In the genomic region with DNA sequence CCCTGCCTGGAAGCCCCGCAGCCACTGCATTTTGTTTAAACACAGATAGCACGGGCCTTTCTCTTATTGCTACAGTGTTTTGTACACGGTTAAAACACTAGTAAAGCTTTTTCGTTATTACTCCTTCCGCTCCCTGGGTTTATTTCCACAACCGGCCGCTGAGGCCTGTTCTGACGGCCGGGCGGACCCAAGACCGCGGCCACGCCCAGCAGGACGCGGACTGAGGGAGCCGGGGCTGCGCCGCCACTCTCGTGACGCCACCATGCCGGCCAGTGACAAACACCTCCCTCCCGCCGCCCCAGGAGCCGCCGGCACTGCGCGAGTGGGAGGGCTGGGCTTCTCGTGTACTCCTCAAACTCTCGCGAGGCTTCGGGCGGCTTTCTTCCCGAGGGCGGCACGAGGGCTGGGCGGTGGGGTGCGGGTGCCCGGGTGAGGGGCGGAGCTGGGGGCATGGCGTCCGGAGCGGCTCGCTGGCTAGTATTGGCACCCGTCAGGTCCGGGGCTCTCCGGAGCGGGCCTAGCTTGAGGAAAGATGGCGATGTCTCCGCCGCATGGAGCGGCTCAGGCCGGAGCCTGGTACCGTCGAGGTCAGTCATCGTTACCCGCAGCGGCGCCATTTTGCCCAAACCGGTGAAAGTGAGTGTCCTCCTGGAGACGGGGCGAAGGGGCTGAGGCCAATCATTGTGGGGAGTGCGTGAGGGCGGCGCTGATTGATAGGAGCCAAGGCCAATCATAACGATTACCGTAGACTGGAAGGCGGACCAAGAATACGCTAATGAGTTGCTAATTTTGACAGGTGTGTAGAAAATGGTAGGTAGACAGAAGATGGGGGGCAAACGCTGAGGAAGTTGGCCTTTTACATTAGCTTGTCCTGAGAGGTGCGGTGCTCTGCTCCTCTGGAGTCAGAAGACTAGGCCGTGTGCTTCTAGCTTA, we compare ENCODE assay signal across 1 cellular context.
TF ChIP-seq lines count a peak whose summit lies in the region.

Gene SMDT1, plus strand, starts transcription at position 382 of the 933 bp plus-strand sequence. Its CDS starts 69 bp downstream, at position 451.

TF ChIP-seq in HEK293, 187 proteins besides CTCF, POLR2A, EP300 and RAD21 (continued from another document and continues in another):
- TF ChIP-seq ZSCAN5A (tag by site-specific recombination; IDR thresholded peaks at IDR 0.05) (peak; percentile 38; the same call in 1 of the 2 replicates), ZNF114 (tag by site-specific recombination; IDR thresholded peaks at IDR 0.05) (no peak), ZBTB26 (tag by site-specific recombination; optimal IDR thresholded peaks at IDR 0.05) (peak; percentile 94), ZNF768 (tag by site-specific recombination; IDR thresholded peaks at IDR 0.05) (no peak), ELK4 (IDR thresholded peaks at IDR 0.05; ENCODE audit: borderline replicate concordance, low read depth, low read length) (no peak), ZNF837 (tag by site-specific recombination; IDR thresholded peaks at IDR 0.05) (no peak), ZNF624 (tag by site-specific recombination; IDR thresholded peaks at IDR 0.05) (no peak), ZNF16 (tag by site-specific recombination; IDR thresholded peaks at IDR 0.05; ENCODE audit: low read depth) (no peak), ZNF366 (tag by site-specific recombination; conservative IDR thresholded peaks at IDR 0.05) (no peak), ZNF433 (tag by site-specific recombination; IDR thresholded peaks at IDR 0.05; ENCODE audit: low read depth) (no peak), ZBTB7A (tag by site-specific recombination; IDR thresholded peaks at IDR 0.05; ENCODE audit: low read depth) (peak; percentile 85), ZNF354C (tag by site-specific recombination; IDR thresholded peaks at IDR 0.05; ENCODE audit: borderline replicate concordance, low read depth) (no peak), ZNF621 (tag by site-specific recombination; IDR thresholded peaks at IDR 0.05) (no peak), INSM2 (tag by site-specific recombination; IDR thresholded peaks at IDR 0.05) (peak; percentile 64), SP3 (tag by site-specific recombination; IDR thresholded peaks at IDR 0.05) (peak; percentile 94), KLF16 (tag by site-specific recombination; IDR thresholded peaks at IDR 0.05) (peak; percentile 97), ZNF654 (tag by site-specific recombination; IDR thresholded peaks at IDR 0.05; ENCODE audit: low read depth) (no peak), ZBTB8A (tag by site-specific recombination; IDR thresholded peaks at IDR 0.05) (peak; percentile 99), ZBTB49 (tag by site-specific recombination; IDR thresholded peaks at IDR 0.05; ENCODE audit: low read depth) (no peak), YY2 (tag by site-specific recombination; IDR thresholded peaks at IDR 0.05) (peak; percentile 94), ZNF140 (tag by site-specific recombination; IDR thresholded peaks at IDR 0.05) (no peak), PRDM2 (tag by site-specific recombination; IDR thresholded peaks at IDR 0.05; ENCODE audit: borderline replicate concordance) (no peak), BCL11A (tag by site-specific recombination; IDR thresholded peaks at IDR 0.05; ENCODE audit: low read depth) (no peak), GFI1B (tag by site-specific recombination; IDR thresholded peaks at IDR 0.05) (no peak), ZNF175 (tag by site-specific recombination; IDR thresholded peaks at IDR 0.05) (no peak), HOXD13 (CRISPR knock-in tag; IDR thresholded peaks at IDR 0.05; ENCODE audit: borderline replicate concordance) (no peak), ZNF184 (tag by site-specific recombination; IDR thresholded peaks at IDR 0.05) (no peak), ZNF501 (tag by site-specific recombination; IDR thresholded peaks at IDR 0.05) (peak; percentile 82), ZNF24 (tag by site-specific recombination; IDR thresholded peaks at IDR 0.05) (peak; percentile 67; the same call in 1 of the 2 replicates), ZEB2 (tag by site-specific recombination; IDR thresholded peaks at IDR 0.05) (peak; percentile 97), HOXA7 (CRISPR knock-in tag; IDR thresholded peaks at IDR 0.05; ENCODE audit: borderline replicate concordance) (no peak)
- TF ChIP-seq, protein P1, sequence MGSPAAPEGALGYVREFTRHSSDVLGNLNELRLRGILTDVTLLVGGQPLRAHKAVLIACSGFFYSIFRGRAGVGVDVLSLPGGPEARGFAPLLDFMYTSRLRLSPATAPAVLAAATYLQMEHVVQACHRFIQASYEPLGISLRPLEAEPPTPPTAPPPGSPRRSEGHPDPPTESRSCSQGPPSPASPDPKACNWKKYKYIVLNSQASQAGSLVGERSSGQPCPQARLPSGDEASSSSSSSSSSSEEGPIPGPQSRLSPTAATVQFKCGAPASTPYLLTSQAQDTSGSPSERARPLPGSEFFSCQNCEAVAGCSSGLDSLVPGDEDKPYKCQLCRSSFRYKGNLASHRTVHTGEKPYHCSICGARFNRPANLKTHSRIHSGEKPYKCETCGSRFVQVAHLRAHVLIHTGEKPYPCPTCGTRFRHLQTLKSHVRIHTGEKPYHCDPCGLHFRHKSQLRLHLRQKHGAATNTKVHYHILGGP (tag by site-specific recombination; IDR thresholded peaks at IDR 0.05) = no peak
- TF ChIP-seq, protein P2, sequence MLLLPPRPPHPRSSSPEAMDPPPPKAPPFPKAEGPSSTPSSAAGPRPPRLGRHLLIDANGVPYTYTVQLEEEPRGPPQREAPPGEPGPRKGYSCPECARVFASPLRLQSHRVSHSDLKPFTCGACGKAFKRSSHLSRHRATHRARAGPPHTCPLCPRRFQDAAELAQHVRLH (tag by site-specific recombination; IDR thresholded peaks at IDR 0.05) = peak; percentile 78
- TF ChIP-seq, protein P3, sequence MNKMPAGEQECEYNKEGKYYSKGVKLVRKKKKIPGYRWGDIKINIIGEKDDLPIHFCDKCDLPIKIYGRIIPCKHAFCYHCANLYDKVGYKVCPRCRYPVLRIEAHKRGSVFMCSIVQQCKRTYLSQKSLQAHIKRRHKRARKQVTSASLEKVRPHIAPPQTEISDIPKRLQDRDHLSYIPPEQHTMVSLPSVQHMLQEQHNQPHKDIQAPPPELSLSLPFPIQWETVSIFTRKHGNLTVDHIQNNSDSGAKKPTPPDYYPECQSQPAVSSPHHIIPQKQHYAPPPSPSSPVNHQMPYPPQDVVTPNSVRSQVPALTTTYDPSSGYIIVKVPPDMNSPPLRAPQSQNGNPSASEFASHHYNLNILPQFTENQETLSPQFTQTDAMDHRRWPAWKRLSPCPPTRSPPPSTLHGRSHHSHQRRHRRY (tag by site-specific recombination; IDR thresholded peaks at IDR 0.05) = no peak
- TF ChIP-seq, protein P4, sequence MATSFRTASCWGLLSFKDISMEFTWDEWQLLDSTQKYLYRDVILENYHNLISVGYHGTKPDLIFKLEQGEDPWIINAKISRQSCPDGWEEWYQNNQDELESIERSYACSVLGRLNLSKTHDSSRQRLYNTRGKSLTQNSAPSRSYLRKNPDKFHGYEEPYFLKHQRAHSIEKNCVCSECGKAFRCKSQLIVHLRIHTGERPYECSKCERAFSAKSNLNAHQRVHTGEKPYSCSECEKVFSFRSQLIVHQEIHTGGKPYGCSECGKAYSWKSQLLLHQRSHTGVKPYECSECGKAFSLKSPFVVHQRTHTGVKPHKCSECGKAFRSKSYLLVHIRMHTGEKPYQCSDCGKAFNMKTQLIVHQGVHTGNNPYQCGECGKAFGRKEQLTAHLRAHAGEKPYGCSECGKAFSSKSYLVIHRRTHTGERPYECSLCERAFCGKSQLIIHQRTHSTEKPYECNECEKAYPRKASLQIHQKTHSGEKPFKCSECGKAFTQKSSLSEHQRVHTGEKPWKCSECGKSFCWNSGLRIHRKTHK (tag by site-specific recombination; IDR thresholded peaks at IDR 0.05) = no peak
